In the genomic region with DNA sequence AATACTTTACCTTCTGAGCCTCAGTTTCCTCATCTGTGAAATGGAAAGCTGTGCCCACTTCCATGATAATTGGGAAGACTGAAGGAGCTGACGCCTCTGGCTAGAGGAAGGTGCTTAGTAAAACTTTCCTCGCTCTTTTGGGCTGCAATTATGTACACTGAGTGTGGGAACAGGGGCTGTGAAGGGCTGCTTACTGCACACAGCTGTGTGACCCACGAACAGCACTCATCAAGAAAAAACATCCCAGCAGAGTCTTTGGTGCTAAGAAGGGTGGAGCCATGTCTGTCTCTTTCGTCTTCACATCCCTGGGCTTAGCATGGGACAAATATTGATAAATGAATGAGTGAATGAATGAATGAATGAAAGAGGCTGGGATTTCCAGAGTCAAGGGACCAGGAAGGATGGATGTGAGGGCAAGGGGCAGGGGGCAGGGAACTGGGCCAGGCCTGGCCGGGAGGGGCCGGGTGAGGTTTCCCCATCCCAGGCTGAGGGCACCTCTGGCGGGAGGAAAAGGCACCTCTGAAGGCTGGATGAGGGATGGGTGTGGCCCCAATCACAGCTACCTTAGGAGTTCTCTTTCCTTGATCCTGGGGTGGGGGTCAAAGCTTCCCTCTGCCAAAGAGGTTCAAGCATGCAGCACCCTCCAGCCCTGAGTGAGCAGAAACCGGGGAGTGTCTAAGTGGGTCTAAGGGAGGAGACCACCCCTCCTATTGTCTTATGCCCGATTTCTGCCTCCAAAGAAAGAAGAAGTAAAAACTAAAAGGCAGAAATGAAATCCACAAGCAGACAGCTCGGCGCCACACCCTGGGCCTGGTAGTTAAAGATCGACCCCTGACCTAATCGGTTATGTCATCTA, we compare ENCODE assay signal across 13 cellular contexts. TPM values are rescaled to one million over a fixed set of nuclear protein-coding genes. Genes with fewer than 3 reads are reported as not detected.
DNase-seq lines count a peak whose midpoint lies in the region; ATAC-seq lines count a peak whose summit lies in the region.
"Had no signal": no experiment of that assay in that cellular context is flagged by ENCODE, and none has a peak within 500 bp of the region (broad histone marks: within the 10 kb centered on the region; RNA-seq: fewer than 3 reads in every experiment).

No MANE protein-coding gene starts in this region.

- peak overlapping the region in 2 of 3 donors; percentile 26 to 73 for H3K27ac Mint-ChIP-seq in IgD-negative memory B cell
- peak overlapping the region; percentile 94 for H3K27ac Mint-ChIP-seq in activated naive CD8-positive, alpha-beta T cell treated with anti-CD3 and anti-CD28 coated beads, Interleukin-2, amount 10 ng/mL, durations not matched to agents 7 days and 5 days
- H3K27ac Mint-ChIP-seq in stimulated activated naive B cell treated with anti-CD40 and anti-IgM and Interleukin-4, amounts not matched to agents 10 μg/mL and 1 μg/mL and 100 μg/mL, for 72 hours = peak overlapping the region; percentile 99

- DNase-seq in activated effector memory CD4-positive, alpha-beta T cell treated with anti-CD3 and anti-CD28 coated beads, Interleukin-2, amount 50 U/mL, for 16 hours = peak; percentile 58
- DNase-seq in activated effector memory CD4-positive, alpha-beta T cell treated with Interleukin-2 at 50 U/mL for 16 hours = no peak
- DNase-seq in activated naive CD8-positive, alpha-beta T cell treated with anti-CD3 and anti-CD28 coated beads, Interleukin-2, amount 10 ng/mL, durations not matched to agents 7 days and 5 days = peak; percentile 21
- DNase-seq in stimulated activated naive B cell treated with anti-CD40 and anti-IgM and Interleukin-4, amounts not matched to agents 10 μg/mL and 1 μg/mL and 100 μg/mL, for 72 hours = no peak
- no peak for DNase-seq in SK-N-DZ (ENCODE audit: low spot score)
- DNase-seq in T-helper 9 cell = no peak
- DNase-seq in NAMALWA (ENCODE audit: low spot score) = no peak
- DNase-seq: heart left ventricle, NCI-H187 treated with DMSO at 0.1 percent for 48 hours, SJCRH30 had no signal

- peaks cover 0 to 3% (median 0%) of the 10 kb centered on the region in 3 donors for H3K9me3 Mint-ChIP-seq in IgD-negative memory B cell
- no peaks in the 10 kb centered on the region for H3K9me3 Mint-ChIP-seq in activated naive CD8-positive, alpha-beta T cell treated with anti-CD3 and anti-CD28 coated beads, Interleukin-2, amount 10 ng/mL, durations not matched to agents 7 days and 5 days
- peaks cover 4 to 6% of the 10 kb centered on the region in 2 donors for H3K9me3 Mint-ChIP-seq in stimulated activated naive B cell treated with anti-CD40 and anti-IgM and Interleukin-4, amounts not matched to agents 10 μg/mL and 1 μg/mL and 100 μg/mL, for 72 hours

- H3K36me3 Mint-ChIP-seq in IgD-negative memory B cell = peaks cover 1% of the 10 kb centered on the region
- H3K36me3 Mint-ChIP-seq in activated naive CD8-positive, alpha-beta T cell treated with anti-CD3 and anti-CD28 coated beads, Interleukin-2, amount 10 ng/mL, durations not matched to agents 7 days and 5 days = peaks cover 3% of the 10 kb centered on the region
- peaks cover 12 to 36% of the 10 kb centered on the region in 2 donors for H3K36me3 Mint-ChIP-seq in stimulated activated naive B cell treated with anti-CD40 and anti-IgM and Interleukin-4, amounts not matched to agents 10 μg/mL and 1 μg/mL and 100 μg/mL, for 72 hours

- peaks cover 31 to 35% (median 34%) of the 10 kb centered on the region in 3 donors for H3K4me1 Mint-ChIP-seq in IgD-negative memory B cell
- peaks cover 54% of the 10 kb centered on the region for H3K4me1 Mint-ChIP-seq in activated naive CD8-positive, alpha-beta T cell treated with anti-CD3 and anti-CD28 coated beads, Interleukin-2, amount 10 ng/mL, durations not matched to agents 7 days and 5 days
- H3K4me1 Mint-ChIP-seq in stimulated activated naive B cell treated with anti-CD40 and anti-IgM and Interleukin-4, amounts not matched to agents 10 μg/mL and 1 μg/mL and 100 μg/mL, for 72 hours = peaks cover 56 to 80% of the 10 kb centered on the region in 2 donors

- peak; percentile 17 for ATAC-seq in activated naive CD8-positive, alpha-beta T cell treated with anti-CD3 and anti-CD28 coated beads, Interleukin-2, amount 10 ng/mL, durations not matched to agents 7 days and 5 days (ENCODE audit: low read depth)
- ATAC-seq in stimulated activated naive B cell treated with anti-CD40 and anti-IgM and Interleukin-4, amounts not matched to agents 10 μg/mL and 1 μg/mL and 100 μg/mL, for 72 hours (replicated peaks) = peak; percentile 26 to 50

- no peaks in the 10 kb centered on the region for H3K27me3 Mint-ChIP-seq in IgD-negative memory B cell
- H3K27me3 Mint-ChIP-seq in activated naive CD8-positive, alpha-beta T cell treated with anti-CD3 and anti-CD28 coated beads, Interleukin-2, amount 10 ng/mL, durations not matched to agents 7 days and 5 days = no peaks in the 10 kb centered on the region
- no peaks in the 10 kb centered on the region for H3K27me3 Mint-ChIP-seq in stimulated activated naive B cell treated with anti-CD40 and anti-IgM and Interleukin-4, amounts not matched to agents 10 μg/mL and 1 μg/mL and 100 μg/mL, for 72 hours

- POLR2A ChIA-PET in activated naive CD8-positive, alpha-beta T cell treated with anti-CD3 and anti-CD28 coated beads, Interleukin-2, amount 10 ng/mL, durations not matched to agents 7 days and 5 days (lab: Charles Lee) = interaction anchor here (0.5 to 4.9 kb wide), 11 partner anchors 9 to 179 kb away, joined by 3 to 28 read pairs (median 8); partner anchors contain the start of genes CD5 and TMEM109

- peak overlapping the region in 2 of 4 donors; percentile 72 to 89 for H3K4me3 Mint-ChIP-seq in IgD-negative memory B cell
- peak overlapping the region; percentile 84 for H3K4me3 Mint-ChIP-seq in activated naive CD8-positive, alpha-beta T cell treated with anti-CD3 and anti-CD28 coated beads, Interleukin-2, amount 10 ng/mL, durations not matched to agents 7 days and 5 days
- peak overlapping the region; percentile 91 to 92 for H3K4me3 Mint-ChIP-seq in stimulated activated naive B cell treated with anti-CD40 and anti-IgM and Interleukin-4, amounts not matched to agents 10 μg/mL and 1 μg/mL and 100 μg/mL, for 72 hours

RNA-seq across cellular contexts. Expression of gene CD5, which starts 9.2 kb away (rescaled TPM):
- 7.7 TPM for polyA plus RNA-seq in IgD-negative memory B cell
- 100 to 1,000 TPM; 303 to 313 TPM for total RNA-seq in activated naive CD8-positive, alpha-beta T cell treated with anti-CD3 and anti-CD28 coated beads, Interleukin-2, amount 10 ng/mL, durations not matched to agents 7 days and 5 days
- 0.10 TPM in 1 of 2 replicates, not detected in the other for polyA plus RNA-seq in SK-N-DZ (2014; cell fraction: cytosol; rRNA removed)
- polyA plus RNA-seq in SK-N-DZ (2014; cell fraction: nucleus; rRNA removed) = 0.05 TPM in 1 of 2 replicates, not detected in the other
- total RNA-seq: cardiac muscle cell, NCI-H460 had no signal
- polyA plus RNA-seq: cardiac muscle cell had no signal

Comparison
In these comparisons a context has a peak if more than half of its experiments do, and no peak if none do; other contexts are left out.
1. DNase-seq: peak in activated effector memory CD4-positive, alpha-beta T cell treated with anti-CD3 and anti-CD28 coated beads, Interleukin-2, amount 50 U/mL, for 16 hours (single experiment) and activated naive CD8-positive, alpha-beta T cell treated with anti-CD3 and anti-CD28 coated beads, Interleukin-2, amount 10 ng/mL, durations not matched to agents 7 days and 5 days (single experiment); none in activated effector memory CD4-positive, alpha-beta T cell treated with Interleukin-2 at 50 U/mL for 16 hours (single experiment), stimulated activated naive B cell treated with anti-CD40 and anti-IgM and Interleukin-4, amounts not matched to agents 10 μg/mL and 1 μg/mL and 100 μg/mL, for 72 hours (single experiment), SK-N-DZ (single experiment), T-helper 9 cell (single experiment) and NAMALWA (single experiment).
2. Peak in every context shown above with its lines, with median percentiles within 50 percentile points of each other: H3K27ac Mint-ChIP-seq.